Comparison of ENCODE assay signal across 7 cellular contexts in the genomic region with DNA sequence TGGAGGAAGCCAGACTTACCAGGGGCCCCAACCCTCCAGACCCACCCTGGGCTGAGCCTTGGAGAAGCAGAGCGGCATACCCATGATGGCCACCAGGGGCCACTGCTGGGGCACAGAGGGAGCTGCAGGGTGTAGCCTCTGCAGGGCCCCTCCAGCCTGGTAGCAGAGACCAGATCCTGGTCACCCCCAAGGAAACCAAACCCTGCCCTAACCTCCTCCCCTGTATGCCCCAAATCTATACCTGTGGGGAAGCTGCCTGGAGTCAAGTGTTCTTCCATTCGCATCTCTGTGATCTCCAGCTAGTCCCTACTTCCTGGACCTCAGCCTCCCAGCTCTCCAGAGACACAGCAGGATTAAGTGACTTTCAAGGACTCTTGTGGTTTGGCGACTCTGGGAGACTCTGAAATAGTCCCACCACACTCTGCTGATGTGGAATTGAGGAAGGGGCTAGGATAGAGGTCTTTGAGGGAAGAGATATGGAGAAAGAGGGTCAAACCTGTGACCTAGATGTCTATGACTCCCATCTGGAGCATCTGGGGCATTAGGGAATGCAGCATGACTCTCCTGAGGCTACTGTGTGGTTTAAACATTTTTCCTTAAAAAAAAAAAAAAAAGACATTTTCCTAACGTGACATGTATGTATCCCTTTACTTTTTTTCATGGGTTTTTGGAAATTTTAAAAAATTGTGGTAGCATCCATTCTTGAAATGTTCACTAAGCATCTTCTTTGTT.
DNase-seq lines count a peak whose midpoint lies in the region; ATAC-seq and TF ChIP-seq lines count a peak whose summit lies in the region.

No MANE protein-coding gene starts in this region.

- no peaks in the 10 kb centered on the region for H3K9me3 Mint-ChIP-seq in activated CD4-positive, alpha-beta memory T cell treated with anti-CD3 and anti-CD28 coated beads for 36 hours
- H3K9me3 Mint-ChIP-seq in effector memory CD8-positive, alpha-beta T cell, result no peaks in the 10 kb centered on the region

- no peak overlapping the region for H3K4me3 ChIP-seq in HAP-1

- in situ Hi-C loops in HAP-1 (cut with MboI; ENCODE audit: low sequenced_read_pairs), result loop anchor here (5.0 kb wide), 2 partner anchors 78 to 152 kb away; no protein-coding TSS in a partner anchor

- peaks cover 4% of the 10 kb centered on the region for H3K4me1 ChIP-seq in HAP-1

- no peak overlapping the region for H3K4me3 Mint-ChIP-seq in activated CD4-positive, alpha-beta memory T cell treated with anti-CD3 and anti-CD28 coated beads for 36 hours
- no peak overlapping the region for H3K4me3 Mint-ChIP-seq in effector memory CD8-positive, alpha-beta T cell

- TF ChIP-seq CTCF in GM10266 (IDR thresholded peaks at IDR 0.05; ENCODE audit: control insufficient read depth, insufficient read depth, low read depth, missing control alignments), result peak; percentile 82

- H3K27ac Mint-ChIP-seq in activated CD4-positive, alpha-beta memory T cell treated with anti-CD3 and anti-CD28 coated beads for 36 hours, result no peak overlapping the region
- no peak overlapping the region for H3K27ac Mint-ChIP-seq in effector memory CD8-positive, alpha-beta T cell

- no peaks in the 10 kb centered on the region for H3K4me1 Mint-ChIP-seq in activated CD4-positive, alpha-beta memory T cell treated with anti-CD3 and anti-CD28 coated beads for 36 hours (ENCODE audit: low read depth)
- no peaks in the 10 kb centered on the region for H3K4me1 Mint-ChIP-seq in effector memory CD8-positive, alpha-beta T cell (ENCODE audit: low read depth in 2 of 2)

- H3K27me3 Mint-ChIP-seq in activated CD4-positive, alpha-beta memory T cell treated with anti-CD3 and anti-CD28 coated beads for 36 hours, result no peaks in the 10 kb centered on the region
- peaks cover 18 to 40% of the 10 kb centered on the region in 2 donors for H3K27me3 Mint-ChIP-seq in effector memory CD8-positive, alpha-beta T cell

- H3K36me3 Mint-ChIP-seq in activated CD4-positive, alpha-beta memory T cell treated with anti-CD3 and anti-CD28 coated beads for 36 hours, result no peaks in the 10 kb centered on the region
- peaks cover 3% of the 10 kb centered on the region for H3K36me3 Mint-ChIP-seq in effector memory CD8-positive, alpha-beta T cell (ENCODE audit: insufficient read depth)

- CTCF ChIA-PET in activated CD4-positive, alpha-beta memory T cell treated with anti-CD3 and anti-CD28 coated beads for 36 hours (lab: Charles Lee), result interaction anchor here (0.5 to 17.1 kb wide), 24 partner anchors 9 to 228 kb away, joined by 3 to 298 read pairs (median 4); no protein-coding TSS in a partner anchor

- peak; percentile 76 for DNase-seq in GM10266 (ENCODE audit: extremely low spot score)
- peak; percentile 55 to 88 for DNase-seq in HAP-1 (ENCODE audit: low spot score in 2 of 2)
- DNase-seq in NCI-H226, result peak; percentile 43
- DNase-seq in activated CD4-positive, alpha-beta memory T cell treated with anti-CD3 and anti-CD28 coated beads for 36 hours, result peak; percentile 69
- peak; percentile 32 to 49 (median 33) for DNase-seq in effector memory CD8-positive, alpha-beta T cell
- DNase-seq in mucosa of gallbladder (ENCODE audit: low spot score), result peak; percentile 68
- DNase-seq in stimulated activated CD8-positive, alpha-beta memory T cell treated with anti-CD3 and anti-CD28 coated beads, Interleukin-7, amount 100 ng/mL, for 24 hours (ENCODE audit: low read depth), result peak; percentile 37

- POLR2A ChIA-PET in activated CD4-positive, alpha-beta memory T cell treated with anti-CD3 and anti-CD28 coated beads for 36 hours (lab: Charles Lee), result no interaction called here

- intact Hi-C loops in activated CD4-positive, alpha-beta memory T cell treated with anti-CD3 and anti-CD28 coated beads for 36 hours (cut with micrococcal nuclease), result loop anchor here (1.0 kb wide), 1 partner anchor 84 kb away; no protein-coding TSS in a partner anchor

- no peaks in the 10 kb centered on the region for H3K27me3 ChIP-seq in HAP-1 (ENCODE audit: low read depth)

- H3K9me3 ChIP-seq in HAP-1, result no peaks in the 10 kb centered on the region

- peak; percentile 79 for ATAC-seq in effector memory CD8-positive, alpha-beta T cell (replicated peaks)

- no peaks in the 10 kb centered on the region for H3K36me3 ChIP-seq in HAP-1 (replicated peaks)
